8 cellular contexts compared by ENCODE assay signal in the genomic region with DNA sequence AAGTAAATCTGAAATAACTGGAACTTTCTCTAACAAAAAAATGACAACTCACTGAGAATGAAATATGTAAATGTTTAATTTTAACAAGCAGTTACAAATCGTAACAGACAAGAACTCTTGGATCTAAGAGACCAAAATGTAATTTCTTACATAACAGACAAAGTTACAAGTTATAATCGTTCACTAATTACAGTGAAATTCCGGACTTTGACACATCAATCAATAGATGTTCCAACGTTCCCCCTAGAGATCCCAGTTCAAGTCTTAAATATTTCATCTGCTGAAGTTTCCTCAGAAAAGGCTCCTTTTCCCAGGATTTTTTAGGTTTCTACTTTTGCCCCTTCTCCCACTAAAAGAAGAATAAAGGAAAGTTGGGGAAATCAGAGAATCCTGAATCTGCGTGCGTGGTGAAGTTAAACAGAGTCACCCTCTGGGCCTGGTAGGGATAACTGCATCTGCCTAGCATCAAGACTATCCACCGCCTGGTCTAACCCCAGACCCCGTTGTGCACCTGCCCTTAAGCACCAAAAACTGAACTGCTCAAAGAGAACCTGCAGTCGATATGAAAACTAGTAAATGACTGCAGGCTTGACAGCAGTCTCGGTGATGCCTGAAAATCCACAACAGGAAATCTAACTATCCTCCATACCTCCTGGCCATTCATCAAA. TPM values are rescaled to one million over a fixed set of nuclear protein-coding genes. Genes with fewer than 3 reads are reported as not detected.
DNase-seq lines count a peak whose midpoint lies in the region; ATAC-seq, FAIRE-seq and TF ChIP-seq lines count a peak whose summit lies in the region.

No MANE protein-coding gene starts in this region.

- CTCF ChIA-PET in AG04449 (lab: Yijun Ruan, JAX) = no interaction called here

- TF ChIP-seq CTCF in AG04449 (IDR thresholded peaks at IDR 0.05; ENCODE audit: insufficient read depth, low read length, missing control alignments) (no peak), GM12875 (IDR thresholded peaks at IDR 0.05; ENCODE audit: borderline replicate concordance, insufficient read depth, low read depth, low read length) (no peak), chondrocyte (IDR thresholded peaks at IDR 0.05) (peak; percentile 32)

- ATAC-seq in HG03045 (IDR thresholded peaks at IDR 0.05; ENCODE audit: unreplicated experiment) = no peak

- H3K4me3 ChIP-seq in AG04449 (ENCODE audit: low read depth, low read length) (peak overlapping the region; percentile 87), GM12875 (ENCODE audit: low read depth, low read length) (peak overlapping the region; percentile 74), mononuclear cell (ENCODE audit: low read length) (peak overlapping the region; percentile 98)

- H3K27me3 ChIP-seq in mononuclear cell (ENCODE audit: insufficient read depth, low read length) = no peaks in the 10 kb centered on the region

- no peak for DNase-seq in AG04449 (ENCODE audit: low read depth, low spot score)
- peak; percentile 42 for DNase-seq in RKO (ENCODE audit: low spot score)
- no peak for DNase-seq in chondrocyte (ENCODE audit: low spot score)
- DNase-seq in urothelium cell line (ENCODE audit: low spot score) = peak; percentile 10
- no peak for DNase-seq in A172 (ENCODE audit: low spot score)

- H3K9me3 Mint-ChIP-seq in chondrocyte (ENCODE audit: low read depth) = no peaks in the 10 kb centered on the region

- H3K27ac Mint-ChIP-seq in chondrocyte (ENCODE audit: unreplicated experiment) = peak overlapping the region; percentile 93

- H3K4me1 Mint-ChIP-seq in chondrocyte (ENCODE audit: low read depth) = peaks cover 17% of the 10 kb centered on the region

- H3K4me1 ChIP-seq in mononuclear cell (ENCODE audit: insufficient read depth, low read length) = peaks cover 62% of the 10 kb centered on the region

- no peaks in the 10 kb centered on the region for H3K9me3 ChIP-seq in mononuclear cell (ENCODE audit: low read depth, low read length)

- peak overlapping the region; percentile 77 for H3K4me3 Mint-ChIP-seq in chondrocyte (ENCODE audit: unreplicated experiment)

- FAIRE-seq in urothelium cell line (lab: Jason Lieb, UNC) = no peak

- H3K27me3 Mint-ChIP-seq in chondrocyte (ENCODE audit: low read depth) = no peaks in the 10 kb centered on the region

- no peaks in the 10 kb centered on the region for H3K36me3 Mint-ChIP-seq in chondrocyte (ENCODE audit: low read depth)

- POLR2A ChIA-PET in AG04449 (lab: Yijun Ruan, JAX) = no interaction called here

RNA-seq across cellular contexts. Expression of a gene that starts 2.3 kb away (rescaled TPM):
- total RNA-seq in chondrocyte (11.7 to 13.2 TPM (median 12.2 TPM) in 3 replicates), mononuclear cell (13.1 TPM)
- total RNA-seq in A172 (2014; rRNA removed; shearing (Covaris generic)) = 22.6 and 25.8 TPM in 2 replicates

Comparison
In these comparisons a context has a peak if more than half of its experiments do, and no peak if none do; other contexts are left out.
1. DNase-seq: peak in RKO (single experiment) and urothelium cell line (single experiment); none in AG04449 (single experiment), chondrocyte (single experiment) and A172 (single experiment).
2. Peak in every context shown above with its lines, with median percentiles within 50 percentile points of each other: H3K4me3 ChIP-seq.